11 cellular contexts compared by ENCODE assay signal in genomic region chr14:25381498-25381897, GRCh38.
DNase-seq lines count a peak whose midpoint lies in the region; TF ChIP-seq lines count a peak whose summit lies in the region.
"Had no signal": no experiment of that assay in that cellular context is flagged by ENCODE, and none has a peak within 500 bp of the region (broad histone marks: within the 10 kb centered on the region; RNA-seq: fewer than 3 reads in every experiment).

No MANE protein-coding gene starts in this region.

- no peaks in the 10 kb centered on the region for H3K9me3 ChIP-seq in DOHH2 (ENCODE audit: control insufficient read depth, insufficient read depth, low read length)

- no peak overlapping the region for H3K4me3 ChIP-seq in DOHH2 (ENCODE audit: low read length)
- H3K4me3 ChIP-seq: SK-N-MC had no signal

- peak; percentile 45 for TF ChIP-seq CTCF in DOHH2 (IDR thresholded peaks at IDR 0.05; ENCODE audit: low read depth, low read length, poor library complexity, severe bottlenecking)

- no peak overlapping the region for H3K4me2 ChIP-seq in DOHH2 (ENCODE audit: low read length)

- H3K4me1 ChIP-seq in DOHH2 (ENCODE audit: control insufficient read depth, low read length): no peaks in the 10 kb centered on the region

- no peaks in the 10 kb centered on the region for H3K36me3 ChIP-seq in DOHH2 (ENCODE audit: control insufficient read depth, low read length)

- no peak overlapping the region for H3K27ac ChIP-seq in DOHH2 (ENCODE audit: low read depth, low read length)
- H3K27ac ChIP-seq: SK-N-MC had no signal

- no peaks in the 10 kb centered on the region for H3F3A ChIP-seq in DOHH2 (ENCODE audit: control insufficient read depth, insufficient read depth)

- H3K9me2 ChIP-seq in DOHH2 (replicated peaks; ENCODE audit: control insufficient read depth, low read length): no peaks in the 10 kb centered on the region

- no peaks in the 10 kb centered on the region for H3K79me2 ChIP-seq in DOHH2 (ENCODE audit: control insufficient read depth, low read length)

- peaks cover 7% of the 10 kb centered on the region; the same call in 1 of the 2 replicates for H3K27me3 ChIP-seq in DOHH2 (ENCODE audit: control insufficient read depth, low read length)

- in situ Hi-C loops in SK-MEL-5 (cut with HindIII; ENCODE audit: low pct_unique_long_range_greater_than_20kb, low sequenced_read_pairs): no loop called here

- H4K20me1 ChIP-seq in DOHH2 (ENCODE audit: control insufficient read depth, insufficient read depth, low read depth, low read length): no peaks in the 10 kb centered on the region

- DNase-seq in HuH-7 (ENCODE audit: low spot score) (peak; percentile 8), SK-MEL-5 (ENCODE audit: low read depth, low spot score) (peak; percentile 86), kidney tubule cell (ENCODE audit: low spot score) (peak; percentile 1), HK-2 (ENCODE audit: unreplicated experiment) (no peak), glomerular visceral epithelial cell (ENCODE audit: extremely low spot score) (no peak), superior temporal gyrus (ENCODE audit: extremely low spot score) (no peak)
- DNase-seq: foreskin fibroblast, naive B cell, NCI-H1092 treated with DMSO at 0.1 percent for 48 hours had no signal

Comparison
In these comparisons a context has a peak if more than half of its experiments do, and no peak if none do; other contexts are left out.
1. DNase-seq: peak in HuH-7 (single experiment), SK-MEL-5 (single experiment) and kidney tubule cell (single experiment); none in HK-2 (single experiment), glomerular visceral epithelial cell (single experiment) and superior temporal gyrus (single experiment).